28 cellular contexts compared by ENCODE assay signal in the genomic region with DNA sequence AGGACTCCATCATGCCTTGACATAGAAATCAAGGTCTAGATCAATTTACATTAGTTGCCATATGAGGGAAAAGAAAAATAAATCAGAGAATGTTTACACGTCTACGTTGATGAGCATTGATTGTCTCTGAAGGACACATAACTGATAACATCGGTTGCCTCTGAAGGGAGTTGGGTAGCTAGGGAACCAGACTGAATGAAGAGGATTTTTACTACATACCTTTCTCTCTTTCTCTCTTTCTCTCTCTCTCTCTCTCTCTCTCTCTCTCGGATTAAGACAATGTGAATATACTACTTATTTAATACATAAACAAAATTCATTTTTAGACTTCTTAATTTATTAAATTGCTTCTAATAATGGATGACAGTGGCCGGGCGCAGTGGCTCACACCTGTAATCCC.
"Had no signal": no experiment of that assay in that cellular context is flagged by ENCODE, and none has a peak within 500 bp of the region (broad histone marks: within the 10 kb centered on the region; RNA-seq: fewer than 3 reads in every experiment).

No MANE protein-coding gene starts in this region.

- ATAC-seq: effector memory CD8-positive, alpha-beta T cell; esophagus mucosa; foreskin keratinocyte; gastrocnemius medialis; gastroesophageal sphincter; heart left ventricle; heart right ventricle had no signal

- H3K36me3 ChIP-seq: esophagus muscularis mucosa, esophagus squamous epithelium, gastrocnemius medialis, gastroesophageal sphincter, heart left ventricle, heart right ventricle had no signal

- H3K4me1 ChIP-seq: gastrocnemius medialis had no signal

- H3K27me3 ChIP-seq: dorsolateral prefrontal cortex, esophagus muscularis mucosa, esophagus squamous epithelium, foreskin keratinocyte, gastrocnemius medialis, gastroesophageal sphincter, heart left ventricle, heart right ventricle, hepatocyte had no signal

- H3K4me3 Mint-ChIP-seq: dendritic cell treated with granulocyte-macrophage colony-stimulating factor and Interleukin-4, amounts not matched to agents 40 ng/mL and 50 ng/mL, for 4 days; effector memory CD8-positive, alpha-beta T cell; endodermal cell had no signal

- DNase-seq: cortex of kidney; dermis blood vessel endothelial cell; dorsolateral prefrontal cortex; effector CD4-positive, alpha-beta T cell; effector CD8-positive, alpha-beta T cell; effector memory CD4-positive, alpha-beta T cell; effector memory CD8-positive, alpha-beta T cell; endodermal cell; erythroblast; esophagus squamous epithelium; foreskin fibroblast; foreskin keratinocyte; foreskin melanocyte; gastrocnemius medialis; glutamatergic neuron; head of caudate nucleus; heart left ventricle; heart right ventricle; hippocampal formation had no signal

- H3K27ac ChIP-seq: coronary artery, dorsolateral prefrontal cortex, epithelial cell of prostate, esophagus muscularis mucosa, esophagus squamous epithelium, foreskin keratinocyte, gastrocnemius medialis, gastroesophageal sphincter, heart left ventricle, heart right ventricle, hepatocyte had no signal

- H2AFZ ChIP-seq: hepatocyte had no signal

- H3K9me3 ChIP-seq: esophagus muscularis mucosa, esophagus squamous epithelium, gastrocnemius medialis, gastroesophageal sphincter, heart left ventricle, heart right ventricle had no signal

- H3K4me2 ChIP-seq: hepatocyte had no signal

- H3K27ac Mint-ChIP-seq: dendritic cell treated with granulocyte-macrophage colony-stimulating factor and Interleukin-4, amounts not matched to agents 40 ng/mL and 50 ng/mL, for 4 days; effector memory CD8-positive, alpha-beta T cell; endodermal cell had no signal

- H3K9me3 Mint-ChIP-seq: dendritic cell treated with granulocyte-macrophage colony-stimulating factor and Interleukin-4, amounts not matched to agents 40 ng/mL and 50 ng/mL, for 4 days; effector memory CD8-positive, alpha-beta T cell; endodermal cell had no signal

- H3K4me3 ChIP-seq: coronary artery, dorsolateral prefrontal cortex, esophagus muscularis mucosa, esophagus squamous epithelium, gastrocnemius medialis, gastroesophageal sphincter, heart left ventricle, heart right ventricle, hepatocyte had no signal

- H3K79me2 ChIP-seq: hepatocyte had no signal

- FAIRE-seq: endothelial cell of umbilical vein, frontal cortex had no signal
